8 cellular contexts compared by ENCODE assay signal in the genomic region with DNA sequence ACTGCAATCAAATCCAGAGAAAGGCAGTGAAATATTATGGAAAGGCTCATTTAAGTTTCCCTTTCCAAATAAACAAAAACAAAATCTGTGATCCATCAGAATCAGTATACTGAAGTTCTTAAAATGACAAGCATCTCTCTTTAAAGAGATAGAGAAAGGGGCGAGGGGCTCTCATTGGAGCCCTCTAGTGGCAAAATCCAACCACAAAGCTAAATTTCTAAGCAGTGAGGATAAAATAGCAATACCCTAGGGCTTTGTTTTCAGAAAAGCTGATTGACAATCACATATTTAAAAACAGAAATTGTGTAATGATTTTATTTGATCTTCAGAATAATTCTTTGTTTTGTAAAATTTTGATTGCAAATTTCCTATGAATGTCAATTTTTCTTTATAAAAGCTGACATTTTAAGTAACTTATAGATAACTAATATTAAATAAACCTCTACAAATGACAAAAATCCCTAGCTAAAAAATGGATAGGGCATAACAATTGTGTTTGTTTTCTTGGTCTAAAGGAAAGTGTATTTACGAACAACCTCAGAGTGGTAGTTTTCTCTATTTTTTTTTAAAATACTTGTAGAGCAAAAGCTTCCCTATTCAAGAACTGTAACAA.
DNase-seq lines count a peak whose midpoint lies in the region; ATAC-seq and TF ChIP-seq lines count a peak whose summit lies in the region.

No MANE protein-coding gene starts in this region.

- no peaks in the 10 kb centered on the region for H3K36me3 Mint-ChIP-seq in naive B cell

- POLR2A ChIA-PET in BJ (lab: Charles Lee) = interaction anchor here (0.6 kb wide), 1 partner anchor 328 kb away, joined by 3 read pairs; no protein-coding TSS in a partner anchor

- TF ChIP-seq CTCF in BJ (IDR thresholded peaks at IDR 0.05; ENCODE audit: insufficient read depth, low read depth, low read length) = peak; percentile 89
- TF ChIP-seq CTCF in GM12875 (IDR thresholded peaks at IDR 0.05; ENCODE audit: borderline replicate concordance, insufficient read depth, low read depth, low read length) = peak; percentile 54; the same call in 1 of the 2 replicates
- TF ChIP-seq CTCF in colonic mucosa (IDR thresholded peaks at IDR 0.05) = peak; percentile 62

- ATAC-seq in HG02981 (IDR thresholded peaks at IDR 0.05; ENCODE audit: unreplicated experiment) = peak; percentile 79
- peak in 1 of 2 donors; percentile 37 for ATAC-seq in naive B cell (ENCODE audit: low read depth in 2 of 2)
- ATAC-seq in HG02763 (IDR thresholded peaks at IDR 0.05; ENCODE audit: unreplicated experiment) = no peak

- intact Hi-C loops in colonic mucosa (cut with DNase I) = loop anchor here (5.0 kb wide), 1 partner anchor 711 kb away; no protein-coding TSS in a partner anchor

- H3K9me3 ChIP-seq in colonic mucosa = no peaks in the 10 kb centered on the region

- H3K27ac Mint-ChIP-seq in naive B cell = no peak overlapping the region

- H3K27ac ChIP-seq in colonic mucosa = no peak overlapping the region

- no peaks in the 10 kb centered on the region for H3K4me1 Mint-ChIP-seq in naive B cell

- H3K4me3 Mint-ChIP-seq in naive B cell = no peak overlapping the region

- H3K27me3 Mint-ChIP-seq in naive B cell = no peaks in the 10 kb centered on the region

- H3K9me3 Mint-ChIP-seq in naive B cell = no peaks in the 10 kb centered on the region

- H3K27me3 ChIP-seq in BJ (ENCODE audit: control insufficient read depth, insufficient read depth, low read length) = no peaks in the 10 kb centered on the region
- no peaks in the 10 kb centered on the region for H3K27me3 ChIP-seq in colonic mucosa

- no peak overlapping the region for H3K9ac ChIP-seq in colonic mucosa (ENCODE audit: low read depth in 2 of 2, low read length in 2 of 2)

- DNase-seq in BJ (ENCODE audit: low read depth) = peak; percentile 9
- DNase-seq in NCI-H82 treated with DMSO at 0.1 percent for 48 hours (lab: John Stamatoyannopoulos, UW; ENCODE audit: unreplicated experiment) = peak; percentile 19
- no peak for DNase-seq in colonic mucosa
- DNase-seq in naive B cell = peak; percentile 11
- no peak for DNase-seq in epidermal melanocyte (ENCODE audit: insufficient read length, low spot score)

- H3K4me3 ChIP-seq in BJ (ENCODE audit: low read depth, low read length) = no peak overlapping the region
- no peak overlapping the region for H3K4me3 ChIP-seq in GM12875 (ENCODE audit: low read depth, low read length)
- H3K4me3 ChIP-seq in colonic mucosa = no peak overlapping the region

- H3K36me3 ChIP-seq in BJ (ENCODE audit: control insufficient read depth, insufficient read depth, low read length) (no peaks in the 10 kb centered on the region), colonic mucosa (no peaks in the 10 kb centered on the region)

- no peaks in the 10 kb centered on the region for H3K4me1 ChIP-seq in colonic mucosa

- CTCF ChIA-PET in BJ (lab: Yijun Ruan, JAX) = interaction anchor here (0.6 to 2.2 kb wide), 30 partner anchors 9 to 310 kb away, joined by 3 to 16 read pairs (median 3); partner anchors contain the start of gene ZNHIT6

Comparison
In these comparisons a context has a peak if more than half of its experiments do, and no peak if none do; other contexts are left out.
1. DNase-seq: peak in BJ (single experiment), NCI-H82 treated with DMSO at 0.1 percent for 48 hours (single experiment) and naive B cell (single experiment); none in colonic mucosa (single experiment) and epidermal melanocyte (single experiment).
2. Peak in every context shown above with its lines, with median percentiles within 50 percentile points of each other: CTCF ChIP-seq.